ENCODE assay signal across 20 cellular contexts in genomic region chr2:157849591-157849990, GRCh38.
"Had no signal": no experiment of that assay in that cellular context is flagged by ENCODE, and none has a peak within 500 bp of the region (broad histone marks: within the 10 kb centered on the region; RNA-seq: fewer than 3 reads in every experiment).

No MANE protein-coding gene starts in this region.

- H3K36me3 ChIP-seq: left ventricle myocardium inferior, right atrium auricular region, suprapubic skin had no signal

- H3K27me3 ChIP-seq: right atrium auricular region, suprapubic skin had no signal

- DNase-seq: activated CD4-positive, alpha-beta memory T cell treated with anti-CD3 and anti-CD28 coated beads, Interleukin-2, amount 10 ng/mL, durations not matched to agents 7 days and 5 days; activated CD4-positive, alpha-beta T cell treated with anti-CD3 and anti-CD28 coated beads for 4 hours; activated gamma-delta T cell; activated T-cell treated with anti-CD3 and anti-CD28 coated beads, Interleukin-2, amount 50 U/mL, for 48 hours; effector memory CD8-positive, alpha-beta T cell; head of caudate nucleus; islet precursor cell; left ventricle myocardium inferior; mesenchymal stem cell; stimulated activated CD4-positive, alpha-beta T cell treated with anti-CD3 and anti-CD28 coated beads, Interleukin-4, amount 100 ng/mL, for 24 hours; stimulated activated naive CD4-positive, alpha-beta T cell treated with Interleukin-2 at 50 U/mL for 16 hours; trophoblast cell had no signal

- H3K4me3 ChIP-seq: left ventricle myocardium inferior, right atrium auricular region, skin epidermis, suprapubic skin had no signal

- H3K36me3 Mint-ChIP-seq: natural killer cell treated with Interleukin-12 subunit alpha and Interleukin-12 subunit beta and Interleukin-15 and Interleukin-18, amount 100 ng/mL, for 72 hours had no signal

- ATAC-seq: activated naive CD4-positive, alpha-beta T cell treated with anti-CD3 and anti-CD28 coated beads, Interleukin-2, amount 50 U/mL, for 72 hours; effector memory CD8-positive, alpha-beta T cell; natural killer cell treated with Interleukin-12 subunit alpha and Interleukin-12 subunit beta and Interleukin-15 and Interleukin-18, amount 100 ng/mL, for 72 hours; WTC11 had no signal

- H3K9me3 ChIP-seq: left ventricle myocardium inferior, right atrium auricular region, suprapubic skin had no signal

- H3K27ac Mint-ChIP-seq: activated CD4-positive, alpha-beta memory T cell treated with anti-CD3 and anti-CD28 coated beads, Interleukin-2, amount 10 ng/mL, durations not matched to agents 7 days and 5 days; activated naive CD4-positive, alpha-beta T cell treated with anti-CD3 and anti-CD28 coated beads, Interleukin-2, amount 50 U/mL, for 72 hours; brain; dendritic cell treated with granulocyte-macrophage colony-stimulating factor and Interleukin-4, amounts not matched to agents 40 ng/mL and 50 ng/mL, for 4 days; effector memory CD8-positive, alpha-beta T cell; natural killer cell treated with Interleukin-12 subunit alpha and Interleukin-12 subunit beta and Interleukin-15 and Interleukin-18, amount 100 ng/mL, for 72 hours; WTC11 had no signal

- H3K27ac ChIP-seq: left ventricle myocardium inferior, right atrium auricular region, skin epidermis, suprapubic skin had no signal

- H3K9me3 Mint-ChIP-seq: activated CD4-positive, alpha-beta memory T cell treated with anti-CD3 and anti-CD28 coated beads, Interleukin-2, amount 10 ng/mL, durations not matched to agents 7 days and 5 days; effector memory CD8-positive, alpha-beta T cell; natural killer cell treated with Interleukin-12 subunit alpha and Interleukin-12 subunit beta and Interleukin-15 and Interleukin-18, amount 100 ng/mL, for 72 hours; WTC11 had no signal

- H3K4me3 Mint-ChIP-seq: activated CD4-positive, alpha-beta memory T cell treated with anti-CD3 and anti-CD28 coated beads, Interleukin-2, amount 10 ng/mL, durations not matched to agents 7 days and 5 days; brain; dendritic cell treated with granulocyte-macrophage colony-stimulating factor and Interleukin-4, amounts not matched to agents 40 ng/mL and 50 ng/mL, for 4 days; effector memory CD8-positive, alpha-beta T cell; natural killer cell treated with Interleukin-12 subunit alpha and Interleukin-12 subunit beta and Interleukin-15 and Interleukin-18, amount 100 ng/mL, for 72 hours; WTC11 had no signal

- H3K27me3 Mint-ChIP-seq: activated CD4-positive, alpha-beta memory T cell treated with anti-CD3 and anti-CD28 coated beads, Interleukin-2, amount 10 ng/mL, durations not matched to agents 7 days and 5 days; brain; dendritic cell treated with granulocyte-macrophage colony-stimulating factor and Interleukin-4, amounts not matched to agents 40 ng/mL and 50 ng/mL, for 4 days; effector memory CD8-positive, alpha-beta T cell; natural killer cell treated with Interleukin-12 subunit alpha and Interleukin-12 subunit beta and Interleukin-15 and Interleukin-18, amount 100 ng/mL, for 72 hours had no signal
